In the genomic region with DNA sequence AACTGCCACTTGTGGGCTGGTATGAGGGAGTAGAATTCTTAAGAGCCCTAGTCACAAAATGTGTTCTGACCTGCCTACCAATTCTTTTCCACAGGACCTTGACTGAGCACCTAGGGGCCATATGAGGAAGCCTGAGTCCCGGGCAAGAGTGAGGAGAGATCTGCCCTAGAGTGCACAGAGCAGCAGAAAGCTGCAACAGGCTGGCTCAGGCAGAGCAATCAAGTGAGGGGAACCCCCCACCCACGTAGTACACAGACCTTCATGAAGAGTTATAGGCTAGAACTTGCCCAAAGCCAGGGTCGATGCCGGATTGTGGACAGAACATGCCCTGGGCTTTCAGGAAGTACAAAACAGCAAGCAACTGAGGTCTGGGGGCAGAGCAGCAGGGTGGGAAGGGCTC, we compare ENCODE assay signal across 12 cellular contexts.
"Had no signal": no experiment of that assay in that cellular context is flagged by ENCODE, and none has a peak within 500 bp of the region (broad histone marks: within the 10 kb centered on the region; RNA-seq: fewer than 3 reads in every experiment).

No MANE protein-coding gene starts in this region.

- H3K36me3 ChIP-seq: suprapubic skin, upper lobe of left lung, WERI-Rb-1 had no signal

- H3K4me1 ChIP-seq: body of pancreas, suprapubic skin, upper lobe of left lung had no signal

- DNase-seq: activated CD4-positive, alpha-beta T cell treated with anti-CD3 and anti-CD28 coated beads, Interleukin-2, amount 10 ng/mL, durations not matched to agents 7 days and 5 days; activated naive CD4-positive, alpha-beta T cell treated with anti-CD3 and anti-CD28 coated beads, Interleukin-2, amount 50 U/mL, for 16 hours; amniotic stem cell; body of pancreas; effector memory CD4-positive, alpha-beta T cell; stimulated activated CD4-positive, alpha-beta T cell treated with anti-CD3 and anti-CD28 coated beads, Interleukin-2, amount 100 ng/mL, for 48 hours; stimulated activated naive CD4-positive, alpha-beta T cell treated with Interleukin-2 at 50 U/mL for 16 hours; upper lobe of left lung; WERI-Rb-1 had no signal

- H3K27me3 ChIP-seq: body of pancreas, suprapubic skin, upper lobe of left lung had no signal

- H3K4me3 Mint-ChIP-seq: activated CD4-positive, alpha-beta T cell treated with anti-CD3 and anti-CD28 coated beads, Interleukin-2, amount 10 ng/mL, durations not matched to agents 7 days and 5 days; nephron had no signal

- ATAC-seq: body of pancreas, left lobe of liver had no signal

- H3K9me3 ChIP-seq: body of pancreas, suprapubic skin, upper lobe of left lung had no signal

- H3K27me3 Mint-ChIP-seq: activated CD4-positive, alpha-beta T cell treated with anti-CD3 and anti-CD28 coated beads, Interleukin-2, amount 10 ng/mL, durations not matched to agents 7 days and 5 days had no signal

- H3K27ac Mint-ChIP-seq: activated CD4-positive, alpha-beta T cell treated with anti-CD3 and anti-CD28 coated beads, Interleukin-2, amount 10 ng/mL, durations not matched to agents 7 days and 5 days; nephron had no signal

- H3K4me3 ChIP-seq: body of pancreas, suprapubic skin, upper lobe of left lung had no signal

- H3K27ac ChIP-seq: body of pancreas, suprapubic skin, upper lobe of left lung, WERI-Rb-1 had no signal

- H3K9me3 Mint-ChIP-seq: activated CD4-positive, alpha-beta T cell treated with anti-CD3 and anti-CD28 coated beads, Interleukin-2, amount 10 ng/mL, durations not matched to agents 7 days and 5 days; nephron had no signal

- H3K4me1 Mint-ChIP-seq: activated CD4-positive, alpha-beta T cell treated with anti-CD3 and anti-CD28 coated beads, Interleukin-2, amount 10 ng/mL, durations not matched to agents 7 days and 5 days; nephron had no signal
